37 cellular contexts compared by ENCODE assay signal in genomic region chr5:65987982-65988381, GRCh38.
"Had no signal": no experiment of that assay in that cellular context is flagged by ENCODE, and none has a peak within 500 bp of the region (broad histone marks: within the 10 kb centered on the region; RNA-seq: fewer than 3 reads in every experiment).

No MANE protein-coding gene starts in this region.

- H3K36me3 ChIP-seq: ascending aorta, cardiac muscle cell had no signal

- DNase-seq: activated B cell treated with CpG ODN at 0.5 μM for 24 hours; activated CD4-positive, alpha-beta memory T cell treated with anti-CD3 and anti-CD28 coated beads for 36 hours; activated CD4-positive, alpha-beta T cell treated with anti-CD3 and anti-CD28 coated beads for 4 hours; activated CD4-positive, alpha-beta T cell treated with anti-CD3 and anti-CD28 coated beads, Interleukin-2, amount 10 ng/mL, durations not matched to agents 24 days and 14 days; activated CD4-positive, alpha-beta T cell treated with anti-CD3 and anti-CD28 coated beads, Interleukin-2, amount 50 U/mL, for 1 hour; activated CD4-positive, alpha-beta T cell treated with anti-CD3 and anti-CD28 coated beads, Interleukin-2, amount 50 U/mL, for 4 hours; activated CD4-positive, CD25-positive, alpha-beta regulatory T cell treated with anti-CD3 and anti-CD28 coated beads, Interleukin-2, amount 50 U/mL, for 72 hours; activated CD8-positive, alpha-beta memory T cell treated with anti-CD3 and anti-CD28 coated beads, Interleukin-2, amount 50 U/mL, for 4 hours; activated CD8-positive, alpha-beta T cell treated with anti-CD3 and anti-CD28 coated beads for 36 hours; activated effector memory CD4-positive, alpha-beta T cell treated with anti-CD3 and anti-CD28 coated beads, Interleukin-2, amount 50 U/mL, for 16 hours; activated gamma-delta T cell treated with Interleukin-2 at 50 U/mL for 16 hours; activated naive CD4-positive, alpha-beta T cell; activated naive CD4-positive, alpha-beta T cell treated with anti-CD3 and anti-CD28 coated beads for 36 hours; activated naive CD4-positive, alpha-beta T cell treated with anti-CD3 and anti-CD28 coated beads, Interleukin-2, amount 50 U/mL, for 16 hours; activated naive CD8-positive, alpha-beta T cell treated with anti-CD3 and anti-CD28 coated beads, Interleukin-2, amount 10 ng/mL, durations not matched to agents 7 days and 5 days; activated naive CD8-positive, alpha-beta T cell treated with anti-CD3 and anti-CD28 coated beads, Interleukin-2, amount 50 U/mL, for 24 hours; activated T-cell treated with anti-CD3 and anti-CD28 coated beads for 4 hours; activated T-cell treated with anti-CD3 and anti-CD28 coated beads, Interleukin-2, amount 50 U/mL, for 1 hour; activated T-cell treated with anti-CD3 and anti-CD28 coated beads, Interleukin-2, amount 50 U/mL, for 4 hours; activated T-cell treated with anti-CD3 and anti-CD28 coated beads, Interleukin-2, amount 50 U/mL, for 72 hours; amygdala; anterior cingulate cortex; caudate nucleus; cerebellar nuclear complex; T-helper 1 cell; T-helper 2 cell; T-helper 9 cell had no signal

- H3K27ac ChIP-seq: ascending aorta, cardiac muscle cell, VCaP had no signal

- H3K9me3 Mint-ChIP-seq: activated B cell treated with CpG ODN at 0.5 μM for 24 hours; activated CD4-positive, alpha-beta memory T cell treated with anti-CD3 and anti-CD28 coated beads for 36 hours; activated CD4-positive, alpha-beta T cell treated with anti-CD3 and anti-CD28 coated beads, Interleukin-2, amount 10 ng/mL, durations not matched to agents 24 days and 14 days; activated CD8-positive, alpha-beta T cell treated with anti-CD3 and anti-CD28 coated beads for 36 hours; activated naive CD4-positive, alpha-beta T cell treated with anti-CD3 and anti-CD28 coated beads for 36 hours; activated naive CD8-positive, alpha-beta T cell treated with anti-CD3 and anti-CD28 coated beads, Interleukin-2, amount 10 ng/mL, durations not matched to agents 7 days and 5 days; activated naive CD8-positive, alpha-beta T cell treated with anti-CD3 and anti-CD28 coated beads, Interleukin-2, amount 50 U/mL, for 24 hours; activated T-cell treated with anti-CD3 and anti-CD28 coated beads, Interleukin-2, amount 50 U/mL, for 4 hours; activated T-cell treated with anti-CD3 and anti-CD28 coated beads, Interleukin-2, amount 50 U/mL, for 72 hours; activated T-helper 1 cell treated with anti-CD3 and anti-CD28 coated beads, Interleukin-12 subunit alpha, Interleukin-12 subunit beta, Interleukin-2, Interleukin-4 antibody, amounts not matched to agents 30 ng/mL and 10 ng/mL and 1 ng/mL, durations not matched to agents 14 hours and 24 hours and 36 hours; activated T-helper 17 cell treated with anti-CD3 and anti-CD28 coated beads, Interleukin-2, amount 50 U/mL, for 72 hours; central memory CD8-positive, alpha-beta T cell; T-helper 1 cell treated with Interleukin-12 subunit alpha and Interleukin-12 subunit beta and Interleukin-4 antibody, amounts not matched to agents 30 μg/mL and 1 μg/mL, for 36 hours; T-helper 2 cell treated with Interferon-gamma antibody and Interleukin-4, amounts not matched to agents 5 μg/mL and 100 μg/mL, for 36 hours had no signal

- H3K27me3 Mint-ChIP-seq: activated B cell treated with CpG ODN at 0.5 μM for 24 hours; activated CD4-positive, alpha-beta memory T cell treated with anti-CD3 and anti-CD28 coated beads for 36 hours; activated CD4-positive, alpha-beta T cell treated with anti-CD3 and anti-CD28 coated beads, Interleukin-2, amount 10 ng/mL, durations not matched to agents 24 days and 14 days; activated CD8-positive, alpha-beta T cell treated with anti-CD3 and anti-CD28 coated beads for 36 hours; activated naive CD8-positive, alpha-beta T cell; activated naive CD8-positive, alpha-beta T cell treated with anti-CD3 and anti-CD28 coated beads, Interleukin-2, amount 10 ng/mL, durations not matched to agents 7 days and 5 days; activated naive CD8-positive, alpha-beta T cell treated with anti-CD3 and anti-CD28 coated beads, Interleukin-2, amount 50 U/mL, for 24 hours; activated T-helper 17 cell treated with anti-CD3 and anti-CD28 coated beads, Interleukin-2, amount 50 U/mL, for 72 hours; brain; central memory CD8-positive, alpha-beta T cell had no signal

- H3K9me3 ChIP-seq: ascending aorta had no signal

- H3K27me3 ChIP-seq: ascending aorta, cardiac muscle cell had no signal

- ATAC-seq: activated CD8-positive, alpha-beta T cell treated with anti-CD3 and anti-CD28 coated beads for 36 hours; activated naive CD8-positive, alpha-beta T cell treated with anti-CD3 and anti-CD28 coated beads, Interleukin-2, amount 50 U/mL, for 24 hours; activated T-cell treated with anti-CD3 and anti-CD28 coated beads, Interleukin-2, amount 50 U/mL, for 4 hours; activated T-cell treated with anti-CD3 and anti-CD28 coated beads, Interleukin-2, amount 50 U/mL, for 72 hours; activated T-helper 17 cell treated with anti-CD3 and anti-CD28 coated beads, Interleukin-2, amount 50 U/mL, for 72 hours had no signal

- H3K4me3 ChIP-seq: ascending aorta, cardiac muscle cell had no signal

- H3K27ac Mint-ChIP-seq: activated B cell treated with CpG ODN at 0.5 μM for 24 hours; activated CD4-positive, alpha-beta memory T cell treated with anti-CD3 and anti-CD28 coated beads for 36 hours; activated CD4-positive, alpha-beta T cell treated with anti-CD3 and anti-CD28 coated beads, Interleukin-2, amount 10 ng/mL, durations not matched to agents 24 days and 14 days; activated CD8-positive, alpha-beta T cell treated with anti-CD3 and anti-CD28 coated beads for 36 hours; activated naive CD4-positive, alpha-beta T cell treated with anti-CD3 and anti-CD28 coated beads for 36 hours; activated naive CD8-positive, alpha-beta T cell treated with anti-CD3 and anti-CD28 coated beads, Interleukin-2, amount 10 ng/mL, durations not matched to agents 7 days and 5 days; activated naive CD8-positive, alpha-beta T cell treated with anti-CD3 and anti-CD28 coated beads, Interleukin-2, amount 50 U/mL, for 24 hours; activated T-cell treated with anti-CD3 and anti-CD28 coated beads, Interleukin-2, amount 50 U/mL, for 72 hours; activated T-helper 1 cell treated with anti-CD3 and anti-CD28 coated beads, Interleukin-12 subunit alpha, Interleukin-12 subunit beta, Interleukin-2, Interleukin-4 antibody, amounts not matched to agents 30 ng/mL and 10 ng/mL and 1 ng/mL, durations not matched to agents 14 hours and 24 hours and 36 hours; activated T-helper 17 cell treated with anti-CD3 and anti-CD28 coated beads, Interleukin-2, amount 50 U/mL, for 72 hours; brain; T-helper 1 cell treated with Interleukin-12 subunit alpha and Interleukin-12 subunit beta and Interleukin-4 antibody, amounts not matched to agents 30 μg/mL and 1 μg/mL, for 36 hours; T-helper 2 cell treated with Interferon-gamma antibody and Interleukin-4, amounts not matched to agents 5 μg/mL and 100 μg/mL, for 36 hours had no signal

- H3K4me3 Mint-ChIP-seq: activated B cell treated with CpG ODN at 0.5 μM for 24 hours; activated CD4-positive, alpha-beta memory T cell treated with anti-CD3 and anti-CD28 coated beads for 36 hours; activated CD4-positive, alpha-beta T cell treated with anti-CD3 and anti-CD28 coated beads, Interleukin-2, amount 10 ng/mL, durations not matched to agents 24 days and 14 days; activated CD8-positive, alpha-beta T cell treated with anti-CD3 and anti-CD28 coated beads for 36 hours; activated naive CD4-positive, alpha-beta T cell treated with anti-CD3 and anti-CD28 coated beads for 36 hours; activated naive CD8-positive, alpha-beta T cell; activated naive CD8-positive, alpha-beta T cell treated with anti-CD3 and anti-CD28 coated beads, Interleukin-2, amount 10 ng/mL, durations not matched to agents 7 days and 5 days; activated naive CD8-positive, alpha-beta T cell treated with anti-CD3 and anti-CD28 coated beads, Interleukin-2, amount 50 U/mL, for 24 hours; activated T-cell treated with anti-CD3 and anti-CD28 coated beads, Interleukin-2, amount 50 U/mL, for 4 hours; activated T-cell treated with anti-CD3 and anti-CD28 coated beads, Interleukin-2, amount 50 U/mL, for 72 hours; activated T-helper 1 cell treated with anti-CD3 and anti-CD28 coated beads, Interleukin-12 subunit alpha, Interleukin-12 subunit beta, Interleukin-2, Interleukin-4 antibody, amounts not matched to agents 30 ng/mL and 10 ng/mL and 1 ng/mL, durations not matched to agents 14 hours and 24 hours and 36 hours; activated T-helper 17 cell treated with anti-CD3 and anti-CD28 coated beads, Interleukin-2, amount 50 U/mL, for 72 hours; brain; central memory CD8-positive, alpha-beta T cell; T-helper 1 cell treated with Interleukin-12 subunit alpha and Interleukin-12 subunit beta and Interleukin-4 antibody, amounts not matched to agents 30 μg/mL and 1 μg/mL, for 36 hours; T-helper 2 cell treated with Interferon-gamma antibody and Interleukin-4, amounts not matched to agents 5 μg/mL and 100 μg/mL, for 36 hours had no signal
